ENCODE assay signal across 9 cellular contexts in the genomic region with DNA sequence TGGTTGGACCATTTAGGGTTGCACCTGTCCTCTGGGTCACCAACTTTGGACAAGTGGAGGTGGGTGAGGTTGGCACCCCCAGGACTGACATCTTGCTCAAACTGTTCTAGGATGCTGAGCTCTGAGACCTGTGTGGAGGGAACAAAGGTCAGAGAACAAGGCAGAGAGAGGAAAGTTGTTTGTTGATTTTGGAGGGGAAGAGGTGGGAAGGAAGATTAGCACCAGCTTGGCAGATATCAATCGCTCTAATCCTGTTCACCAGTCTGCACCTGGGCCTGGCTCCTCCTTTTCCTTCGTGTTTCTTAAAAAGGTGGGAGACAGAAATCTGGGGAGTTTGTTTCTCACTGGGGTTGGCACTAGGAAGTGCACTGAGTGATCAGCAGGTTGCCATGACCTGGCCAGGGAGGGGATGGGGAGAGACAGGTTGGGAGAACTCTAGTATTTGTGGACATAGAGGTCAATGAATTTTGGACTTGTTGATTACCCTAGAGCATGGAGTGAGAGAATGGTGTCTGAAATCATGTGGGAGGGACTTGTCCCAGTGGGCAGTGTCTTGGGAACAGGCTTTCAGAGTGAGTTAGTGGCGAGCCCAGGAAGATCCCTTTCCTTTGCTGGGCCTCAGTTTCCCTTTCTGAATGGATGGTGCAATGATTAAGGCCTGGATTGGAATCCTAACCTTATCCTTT. TPM values are rescaled to one million over a fixed set of nuclear protein-coding genes. Genes with fewer than 3 reads are reported as not detected.
"Had no signal": no experiment of that assay in that cellular context is flagged by ENCODE, and none has a peak within 500 bp of the region (broad histone marks: within the 10 kb centered on the region; RNA-seq: fewer than 3 reads in every experiment).

No MANE protein-coding gene starts in this region.

RNA-seq across cellular contexts. Expression of gene CYP2A6, which starts 2.4 kb away (rescaled TPM):
- total RNA-seq: HepG2, HT1080, IMR-90, NCI-H460, PC-9, Peyer's patch, Right ventricle myocardium inferior, RPMI7951, SJCRH30 had no signal
- polyA plus RNA-seq: HepG2, IMR-90 had no signal

RNA-seq across cellular contexts. Expression of gene CYP2A7, which starts 29.4 kb away (rescaled TPM):
- total RNA-seq: HepG2, HT1080, IMR-90, NCI-H460, PC-9, Peyer's patch, Right ventricle myocardium inferior, RPMI7951, SJCRH30 had no signal
- polyA plus RNA-seq: HepG2, IMR-90 had no signal
